8 cellular contexts compared by ENCODE assay signal in the genomic region with DNA sequence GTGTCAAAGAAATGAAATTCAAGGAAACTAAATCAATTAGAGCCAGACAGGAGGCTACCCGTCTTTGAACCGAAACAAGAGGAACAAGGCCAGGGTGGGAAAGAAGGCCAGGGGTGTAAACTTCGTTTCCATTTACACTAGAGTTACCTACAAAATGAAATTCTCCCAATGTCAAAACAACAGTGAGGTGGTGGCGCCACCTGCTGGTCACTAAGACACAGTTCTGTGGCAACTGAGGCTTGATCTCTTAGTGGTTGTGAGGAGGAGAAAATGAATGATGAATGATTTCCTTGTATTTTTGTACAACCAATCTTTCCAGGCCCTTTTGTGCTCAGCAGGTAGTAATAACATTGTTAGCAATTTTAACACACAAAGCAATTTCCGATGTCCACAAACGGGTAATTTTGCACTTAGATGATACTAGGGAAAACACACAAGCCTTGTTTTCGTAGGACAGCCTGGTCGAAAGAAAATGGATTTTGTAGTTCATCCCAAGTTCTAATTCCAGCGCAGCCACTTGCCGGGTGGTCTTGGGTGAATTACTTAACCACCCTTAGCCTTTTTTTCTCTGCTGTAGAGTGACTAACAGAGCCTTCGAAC. TPM values are rescaled to one million over a fixed set of nuclear protein-coding genes. Genes with fewer than 3 reads are reported as not detected.
DNase-seq lines count a peak whose midpoint lies in the region; ATAC-seq and TF ChIP-seq lines count a peak whose summit lies in the region.

No MANE protein-coding gene starts in this region.

- no peaks in the 10 kb centered on the region for H3K9me3 Mint-ChIP-seq in CD8-positive, alpha-beta memory T cell
- H3K9me3 Mint-ChIP-seq in activated naive CD8-positive, alpha-beta T cell treated with anti-CD3 and anti-CD28 coated beads, Interleukin-2, amount 50 U/mL, for 24 hours = no peaks in the 10 kb centered on the region

- H3K4me1 Mint-ChIP-seq in CD8-positive, alpha-beta memory T cell = peaks cover 0 to 3% (median 2%) of the 10 kb centered on the region in 3 donors
- peaks cover 11% of the 10 kb centered on the region for H3K4me1 Mint-ChIP-seq in activated naive CD8-positive, alpha-beta T cell treated with anti-CD3 and anti-CD28 coated beads, Interleukin-2, amount 50 U/mL, for 24 hours

- no peak overlapping the region for H3K4me3 Mint-ChIP-seq in CD8-positive, alpha-beta memory T cell
- no peak overlapping the region for H3K4me3 Mint-ChIP-seq in activated naive CD8-positive, alpha-beta T cell treated with anti-CD3 and anti-CD28 coated beads, Interleukin-2, amount 50 U/mL, for 24 hours

- peak; percentile 80 for ATAC-seq in GM21528 (IDR thresholded peaks at IDR 0.05; ENCODE audit: low FRiP score, unreplicated experiment)
- ATAC-seq in activated naive CD8-positive, alpha-beta T cell treated with anti-CD3 and anti-CD28 coated beads, Interleukin-2, amount 50 U/mL, for 24 hours = peak; percentile 77
- no peak for ATAC-seq in HG03097 (IDR thresholded peaks at IDR 0.05; ENCODE audit: low FRiP score, unreplicated experiment)

- no peak overlapping the region for H3K4me3 ChIP-seq in CD8-positive, alpha-beta memory T cell (ENCODE audit: low read length)
- no peak overlapping the region for H3K4me3 ChIP-seq in left ventricle myocardium inferior

- no peaks in the 10 kb centered on the region for H3K4me1 ChIP-seq in CD8-positive, alpha-beta memory T cell (ENCODE audit: insufficient read depth, low read length)
- H3K4me1 ChIP-seq in left ventricle myocardium inferior = no peaks in the 10 kb centered on the region

- intact Hi-C loops in left ventricle myocardium inferior (cut with micrococcal nuclease) = loop anchor here (5.0 kb wide), 1 partner anchor 407 kb away; no protein-coding TSS in a partner anchor

- H3K36me3 ChIP-seq in CD8-positive, alpha-beta memory T cell (ENCODE audit: insufficient read depth, low read length) = no peaks in the 10 kb centered on the region
- no peaks in the 10 kb centered on the region for H3K36me3 ChIP-seq in left ventricle myocardium inferior

- POLR2A ChIA-PET in CD8-positive, alpha-beta memory T cell (lab: Charles Lee) = no interaction called here

- DNase-seq in CD8-positive, alpha-beta memory T cell = peak; percentile 34 to 77 (median 53)
- DNase-seq in NCI-H128 (lab: John Stamatoyannopoulos, UW; ENCODE audit: unreplicated experiment) (peak; percentile 32), SW480 (ENCODE audit: low spot score) (peak; percentile 68), left ventricle myocardium inferior (peak; percentile 61), retina (peak; percentile 72)
- peak; percentile 78 for DNase-seq in activated naive CD8-positive, alpha-beta T cell treated with anti-CD3 and anti-CD28 coated beads, Interleukin-2, amount 50 U/mL, for 24 hours

- TF ChIP-seq CTCF in left ventricle myocardium inferior (IDR thresholded peaks at IDR 0.05; ENCODE audit: borderline replicate concordance) = peak; percentile 93

- H3K36me3 Mint-ChIP-seq in CD8-positive, alpha-beta memory T cell = peaks cover 0 to 4% (median 0%) of the 10 kb centered on the region in 3 donors
- no peaks in the 10 kb centered on the region for H3K36me3 Mint-ChIP-seq in activated naive CD8-positive, alpha-beta T cell treated with anti-CD3 and anti-CD28 coated beads, Interleukin-2, amount 50 U/mL, for 24 hours (ENCODE audit: low read depth)

- H3K27ac Mint-ChIP-seq in CD8-positive, alpha-beta memory T cell = no peak overlapping the region
- no peak overlapping the region for H3K27ac Mint-ChIP-seq in activated naive CD8-positive, alpha-beta T cell treated with anti-CD3 and anti-CD28 coated beads, Interleukin-2, amount 50 U/mL, for 24 hours

- CTCF ChIA-PET in CD8-positive, alpha-beta memory T cell (lab: Charles Lee) = interaction anchor here (0.7 to 1.4 kb wide), 5 partner anchors 9 to 507 kb away, joined by 3 to 6 read pairs (median 3); no protein-coding TSS in a partner anchor

- no peak overlapping the region for H3K27ac ChIP-seq in CD8-positive, alpha-beta memory T cell (ENCODE audit: low read depth, low read length)
- H3K27ac ChIP-seq in left ventricle myocardium inferior (replicated peaks) = no peak overlapping the region

- H3K27me3 ChIP-seq in CD8-positive, alpha-beta memory T cell (ENCODE audit: insufficient read depth, low read length, poor library complexity, severe bottlenecking) = peaks cover 3% of the 10 kb centered on the region
- H3K27me3 ChIP-seq in left ventricle myocardium inferior (ENCODE audit: low read depth) = no peaks in the 10 kb centered on the region

- H3K9me3 ChIP-seq in CD8-positive, alpha-beta memory T cell (ENCODE audit: low read length) = no peaks in the 10 kb centered on the region
- no peaks in the 10 kb centered on the region for H3K9me3 ChIP-seq in left ventricle myocardium inferior (replicated peaks)

- peaks cover 14 to 15% of the 10 kb centered on the region in 2 donors for H3K27me3 Mint-ChIP-seq in CD8-positive, alpha-beta memory T cell
- peaks cover 6% of the 10 kb centered on the region for H3K27me3 Mint-ChIP-seq in activated naive CD8-positive, alpha-beta T cell treated with anti-CD3 and anti-CD28 coated beads, Interleukin-2, amount 50 U/mL, for 24 hours

RNA-seq across cellular contexts. Expression of a gene that starts 54.8 kb away (rescaled TPM):
- 100 to 1,000 TPM; 309 to 311 TPM for total RNA-seq in CD8-positive, alpha-beta memory T cell
- 542 TPM for polyA plus RNA-seq in CD8-positive, alpha-beta memory T cell
- 421 TPM for total RNA-seq in left ventricle myocardium inferior
